Comparison of ENCODE assay signal across 22 cellular contexts in genomic region chr19:51754770-51755169, GRCh38. TPM values are rescaled to one million over a fixed set of nuclear protein-coding genes. Genes with fewer than 3 reads are reported as not detected.
"Had no signal": no experiment of that assay in that cellular context is flagged by ENCODE, and none has a peak within 500 bp of the region (broad histone marks: within the 10 kb centered on the region; RNA-seq: fewer than 3 reads in every experiment).

No MANE protein-coding gene starts in this region.

- ATAC-seq: activated T-cell treated with anti-CD3 and anti-CD28 coated beads, Interleukin-2, amount 50 U/mL, for 4 hours; WTC11 had no signal

- H3K36me3 Mint-ChIP-seq: activated CD4-positive, alpha-beta memory T cell treated with anti-CD3 and anti-CD28 coated beads for 36 hours; WTC11 had no signal

- H3K27ac Mint-ChIP-seq: activated CD4-positive, alpha-beta memory T cell treated with anti-CD3 and anti-CD28 coated beads for 36 hours; activated CD4-positive, alpha-beta T cell treated with anti-CD3 and anti-CD28 coated beads, Interleukin-2, amount 10 ng/mL, durations not matched to agents 24 days and 14 days; activated naive CD4-positive, alpha-beta T cell treated with anti-CD3 and anti-CD28 coated beads for 36 hours; activated naive CD8-positive, alpha-beta T cell; T-helper 1 cell treated with Interleukin-12 subunit alpha and Interleukin-12 subunit beta and Interleukin-4 antibody, amounts not matched to agents 30 μg/mL and 1 μg/mL, for 36 hours; WTC11 had no signal

- H3K27me3 Mint-ChIP-seq: activated CD4-positive, alpha-beta T cell treated with anti-CD3 and anti-CD28 coated beads, Interleukin-2, amount 10 ng/mL, durations not matched to agents 24 days and 14 days had no signal

- H3K4me3 ChIP-seq: Peyer's patch had no signal

- H3K27me3 ChIP-seq: Peyer's patch had no signal

- H3K4me3 Mint-ChIP-seq: activated CD4-positive, alpha-beta memory T cell treated with anti-CD3 and anti-CD28 coated beads for 36 hours; activated CD4-positive, alpha-beta T cell treated with anti-CD3 and anti-CD28 coated beads, Interleukin-2, amount 10 ng/mL, durations not matched to agents 24 days and 14 days; activated naive CD4-positive, alpha-beta T cell treated with anti-CD3 and anti-CD28 coated beads for 36 hours; activated naive CD8-positive, alpha-beta T cell; activated T-cell treated with anti-CD3 and anti-CD28 coated beads, Interleukin-2, amount 50 U/mL, for 4 hours; T-helper 1 cell treated with Interleukin-12 subunit alpha and Interleukin-12 subunit beta and Interleukin-4 antibody, amounts not matched to agents 30 μg/mL and 1 μg/mL, for 36 hours; WTC11 had no signal

- H3K27ac ChIP-seq: Peyer's patch, RWPE1 had no signal

- H3K4me1 ChIP-seq: Peyer's patch had no signal

- DNase-seq: activated CD4-positive, alpha-beta memory T cell treated with anti-CD3 and anti-CD28 coated beads for 36 hours; activated CD4-positive, alpha-beta T cell treated with anti-CD3 and anti-CD28 coated beads, Interleukin-2, amount 10 ng/mL, durations not matched to agents 24 days and 14 days; activated CD4-positive, CD25-positive, alpha-beta regulatory T cell treated with anti-CD3 and anti-CD28 coated beads, Interleukin-2, amount 50 U/mL, for 72 hours; activated CD8-positive, alpha-beta memory T cell treated with anti-CD3 and anti-CD28 coated beads for 24 hours; activated effector memory CD4-positive, alpha-beta T cell treated with anti-CD3 and anti-CD28 coated beads, Interleukin-2, amount 50 U/mL, for 16 hours; activated naive CD4-positive, alpha-beta T cell treated with anti-CD3 and anti-CD28 coated beads for 36 hours; activated T-cell treated with anti-CD3 and anti-CD28 coated beads, Interleukin-2, amount 50 U/mL, for 4 hours; Karpas-422; MM.1S; NCI-H1105 treated with DMSO at 0.1 percent for 48 hours; NCI-H1436 treated with DMSO at 0.1 percent for 48 hours; NCI-H187; NCI-H2081 treated with DMSO at 0.1 percent for 48 hours; NCI-H446; NCI-H524; Peyer's patch; SHP77 had no signal

- H3K4me1 Mint-ChIP-seq: activated CD4-positive, alpha-beta T cell treated with anti-CD3 and anti-CD28 coated beads, Interleukin-2, amount 10 ng/mL, durations not matched to agents 24 days and 14 days; WTC11 had no signal

- H3K36me3 ChIP-seq: Peyer's patch had no signal

RNA-seq across cellular contexts. Expression of gene FPR1, which starts 3.1 kb away (rescaled TPM):
- total RNA-seq: activated CD4-positive, alpha-beta memory T cell treated with anti-CD3 and anti-CD28 coated beads for 36 hours; activated CD4-positive, alpha-beta T cell treated with anti-CD3 and anti-CD28 coated beads, Interleukin-2, amount 10 ng/mL, durations not matched to agents 24 days and 14 days; activated naive CD4-positive, alpha-beta T cell treated with anti-CD3 and anti-CD28 coated beads for 36 hours; activated T-cell treated with anti-CD3 and anti-CD28 coated beads, Interleukin-2, amount 50 U/mL, for 4 hours; SK-MEL-5 had no signal

RNA-seq across cellular contexts. Expression of gene FPR2, which starts 6.2 kb away (rescaled TPM):
- total RNA-seq: activated CD4-positive, alpha-beta memory T cell treated with anti-CD3 and anti-CD28 coated beads for 36 hours; activated CD4-positive, alpha-beta T cell treated with anti-CD3 and anti-CD28 coated beads, Interleukin-2, amount 10 ng/mL, durations not matched to agents 24 days and 14 days; activated naive CD4-positive, alpha-beta T cell treated with anti-CD3 and anti-CD28 coated beads for 36 hours; activated T-cell treated with anti-CD3 and anti-CD28 coated beads, Interleukin-2, amount 50 U/mL, for 4 hours; SK-MEL-5 had no signal

RNA-seq across cellular contexts. Expression of gene HAS1, which starts 31.0 kb away (rescaled TPM):
- total RNA-seq: activated CD4-positive, alpha-beta memory T cell treated with anti-CD3 and anti-CD28 coated beads for 36 hours; activated CD4-positive, alpha-beta T cell treated with anti-CD3 and anti-CD28 coated beads, Interleukin-2, amount 10 ng/mL, durations not matched to agents 24 days and 14 days; activated naive CD4-positive, alpha-beta T cell treated with anti-CD3 and anti-CD28 coated beads for 36 hours; activated T-cell treated with anti-CD3 and anti-CD28 coated beads, Interleukin-2, amount 50 U/mL, for 4 hours; SK-MEL-5 had no signal

RNA-seq across cellular contexts. Expression of gene FPR3, which starts 40.2 kb away (rescaled TPM):
- total RNA-seq: activated CD4-positive, alpha-beta memory T cell treated with anti-CD3 and anti-CD28 coated beads for 36 hours; activated CD4-positive, alpha-beta T cell treated with anti-CD3 and anti-CD28 coated beads, Interleukin-2, amount 10 ng/mL, durations not matched to agents 24 days and 14 days; activated naive CD4-positive, alpha-beta T cell treated with anti-CD3 and anti-CD28 coated beads for 36 hours; activated T-cell treated with anti-CD3 and anti-CD28 coated beads, Interleukin-2, amount 50 U/mL, for 4 hours; SK-MEL-5; WTC11 had no signal
